Comparison of ENCODE assay signal across 26 cellular contexts in genomic region chr2:222782201-222782600, GRCh38.
DNase-seq lines count a peak whose midpoint lies in the region; ATAC-seq and TF ChIP-seq lines count a peak whose summit lies in the region.
"Had no signal": no experiment of that assay in that cellular context is flagged by ENCODE, and none has a peak within 500 bp of the region (broad histone marks: within the 10 kb centered on the region; RNA-seq: fewer than 3 reads in every experiment).

No MANE protein-coding gene starts in this region.

- no peak overlapping the region for H3K27ac ChIP-seq in trophoblast cell (ENCODE audit: low read depth, low read length)
- no peak overlapping the region for H3K27ac ChIP-seq in adrenal gland
- H3K27ac ChIP-seq: BLaER1 had no signal

- H3K36me3 ChIP-seq in trophoblast cell (ENCODE audit: control insufficient read depth in 1 of 2, insufficient read depth in 2 of 2, low read length in 2 of 2) (no peaks in the 10 kb centered on the region), adrenal gland (replicated peaks in 1 of 2) (no peaks in the 10 kb centered on the region)
- H3K36me3 ChIP-seq: BE2C, BLaER1 had no signal

- TF ChIP-seq CTCF in fibroblast of mammary gland (conservative IDR thresholded peaks at IDR 0.05; ENCODE audit: control insufficient read depth, insufficient read depth, low read depth, low read length) (no peak), adrenal gland (IDR thresholded peaks at IDR 0.05) (no peak)

- peak; percentile 32 for DNase-seq in LHCN-M2 (ENCODE audit: low read depth)
- peak; percentile 65 for DNase-seq in amniotic epithelial cell (ENCODE audit: low read depth)
- peak; percentile 14 for DNase-seq in fibroblast of mammary gland (ENCODE audit: low read depth)
- peak; percentile 48 to 96 for DNase-seq in trophoblast cell
- DNase-seq in stimulated activated naive CD8-positive, alpha-beta T cell treated with anti-CD3 and anti-CD28 coated beads, Interleukin-15, Interleukin-2, amounts not matched to agents 100 U/mL and 50 U/mL, for 24 hours = no peak
- DNase-seq in adrenal gland = no peak
- DNase-seq in activated naive CD8-positive, alpha-beta T cell treated with anti-CD3 and anti-CD28 coated beads, Interleukin-2, amount 50 U/mL, for 24 hours = no peak
- no peak for DNase-seq in NCI-H2227 treated with DMSO at 0.1 percent for 48 hours (lab: John Stamatoyannopoulos, UW)
- DNase-seq: 8988T; ACHN; BE2C; C1 segment of cervical spinal cord; CD4-positive, alpha-beta memory T cell; CD4-positive, CD25-positive, alpha-beta regulatory T cell; CD8-positive, alpha-beta memory T cell; COR-L47; DMS 273 treated with DMSO at 0.1 percent for 48 hours; DMS153; DMS53; DMS79; DND-41; EL; GDM1 had no signal

- intact Hi-C loops in adrenal gland (cut with DNase I) = no loop called here

- no peaks in the 10 kb centered on the region for H3K4me1 Mint-ChIP-seq in activated naive CD8-positive, alpha-beta T cell treated with anti-CD3 and anti-CD28 coated beads, Interleukin-2, amount 50 U/mL, for 24 hours
- H3K4me1 Mint-ChIP-seq: CD4-positive, alpha-beta memory T cell; CD4-positive, CD25-positive, alpha-beta regulatory T cell; CD8-positive, alpha-beta memory T cell had no signal

- peaks cover 4% of the 10 kb centered on the region for H3K79me1 ChIP-seq in trophoblast cell (ENCODE audit: low read length)

- no peak overlapping the region for H3K4me2 ChIP-seq in trophoblast cell (ENCODE audit: low read length)
- H3K4me2 ChIP-seq: BLaER1 had no signal

- no peaks in the 10 kb centered on the region for H3K9me3 Mint-ChIP-seq in activated naive CD8-positive, alpha-beta T cell treated with anti-CD3 and anti-CD28 coated beads, Interleukin-2, amount 50 U/mL, for 24 hours
- H3K9me3 Mint-ChIP-seq: CD8-positive, alpha-beta memory T cell had no signal

- H2AK5ac ChIP-seq in trophoblast cell (ENCODE audit: low read length) = no peak overlapping the region

- H3K4me3 ChIP-seq in fibroblast of mammary gland (ENCODE audit: control insufficient read depth, low read depth, low read length) = no peak overlapping the region
- no peak overlapping the region for H3K4me3 ChIP-seq in trophoblast cell (ENCODE audit: low read depth, low read length)
- H3K4me3 ChIP-seq in adrenal gland = no peak overlapping the region
- H3K4me3 ChIP-seq: BLaER1, GM12878 had no signal

- no peak overlapping the region for H3K23ac ChIP-seq in trophoblast cell (ENCODE audit: low read length)

- H2BK5ac ChIP-seq in trophoblast cell (ENCODE audit: low read depth, low read length, poor library complexity) = no peak overlapping the region

- no peak overlapping the region for H2BK12ac ChIP-seq in trophoblast cell (ENCODE audit: low read length)

- H2BK120ac ChIP-seq in trophoblast cell (ENCODE audit: insufficient read depth, low read length, poor library complexity) = no peak overlapping the region

- H3K27me3 Mint-ChIP-seq in activated naive CD8-positive, alpha-beta T cell treated with anti-CD3 and anti-CD28 coated beads, Interleukin-2, amount 50 U/mL, for 24 hours = no peaks in the 10 kb centered on the region
- H3K27me3 Mint-ChIP-seq: CD4-positive, CD25-positive, alpha-beta regulatory T cell had no signal

- H3K4me3 Mint-ChIP-seq in activated naive CD8-positive, alpha-beta T cell treated with anti-CD3 and anti-CD28 coated beads, Interleukin-2, amount 50 U/mL, for 24 hours = no peak overlapping the region
- H3K4me3 Mint-ChIP-seq: CD14-positive monocyte; CD4-positive, alpha-beta memory T cell; CD4-positive, CD25-positive, alpha-beta regulatory T cell; CD8-positive, alpha-beta memory T cell had no signal

- H3K27me3 ChIP-seq in trophoblast cell (ENCODE audit: insufficient read depth, low read length) = no peaks in the 10 kb centered on the region
- no peaks in the 10 kb centered on the region for H3K27me3 ChIP-seq in adrenal gland
- H3K27me3 ChIP-seq: BE2C, BLaER1 had no signal

- no CpG with 5 or more reads among the region's 3 CpGs for WGBS in trophoblast cell (ENCODE audit: extremely low coverage, insufficient coverage, insufficient read length)
- 90 to 94% (median 93%) methylated on average over 3 of the region's 3 CpGs for WGBS in adrenal gland, 4 donors

- TF ChIP-seq POLR2A in adrenal gland (IDR thresholded peaks at IDR 0.05) = no peak

- H3K4ac ChIP-seq in trophoblast cell (ENCODE audit: low read depth, low read length) = no peak overlapping the region

- no peak overlapping the region for H3K18ac ChIP-seq in trophoblast cell (ENCODE audit: low read length)

- H3K9ac ChIP-seq in trophoblast cell (ENCODE audit: low read length) = no peak overlapping the region
- H3K9ac ChIP-seq: BLaER1 had no signal

- ATAC-seq in stimulated activated naive CD8-positive, alpha-beta T cell treated with anti-CD3 and anti-CD28 coated beads, Interleukin-15, Interleukin-2, amounts not matched to agents 100 U/mL and 50 U/mL, for 24 hours = no peak
- ATAC-seq in activated naive CD8-positive, alpha-beta T cell treated with anti-CD3 and anti-CD28 coated beads, Interleukin-2, amount 50 U/mL, for 24 hours = no peak
- ATAC-seq: GM12878 had no signal

- H4K8ac ChIP-seq in trophoblast cell (ENCODE audit: low read depth, low read length) = no peak overlapping the region

- H3K27ac Mint-ChIP-seq in activated naive CD8-positive, alpha-beta T cell treated with anti-CD3 and anti-CD28 coated beads, Interleukin-2, amount 50 U/mL, for 24 hours = no peak overlapping the region
- H3K27ac Mint-ChIP-seq: CD4-positive, alpha-beta memory T cell; CD4-positive, CD25-positive, alpha-beta regulatory T cell; CD8-positive, alpha-beta memory T cell had no signal

- H4K91ac ChIP-seq in trophoblast cell (ENCODE audit: low read depth, low read length) = no peak overlapping the region

- H3K79me2 ChIP-seq in trophoblast cell (ENCODE audit: control insufficient read depth, insufficient read depth, low read length, poor library complexity) = no peaks in the 10 kb centered on the region

- H3K14ac ChIP-seq in trophoblast cell (ENCODE audit: low read length) = no peak overlapping the region

- H3K9me3 ChIP-seq in trophoblast cell (ENCODE audit: insufficient read depth, low read depth, low read length) (no peaks in the 10 kb centered on the region), adrenal gland (replicated peaks in 1 of 3) (no peaks in the 10 kb centered on the region)
- H3K9me3 ChIP-seq: BE2C, BLaER1 had no signal

- H4K12ac ChIP-seq in trophoblast cell (ENCODE audit: low read depth, low read length) = no peak overlapping the region

- H3K4me1 ChIP-seq in trophoblast cell (ENCODE audit: control insufficient read depth in 1 of 2, insufficient read depth in 2 of 2, low read length in 2 of 2) = peaks cover 0 to 2% of the 10 kb centered on the region in 2 experiments
- H3K4me1 ChIP-seq in adrenal gland (replicated peaks in 1 of 2) = no peaks in the 10 kb centered on the region
- H3K4me1 ChIP-seq: BE2C, BLaER1 had no signal

- no peaks in the 10 kb centered on the region for H3K36me3 Mint-ChIP-seq in activated naive CD8-positive, alpha-beta T cell treated with anti-CD3 and anti-CD28 coated beads, Interleukin-2, amount 50 U/mL, for 24 hours (ENCODE audit: low read depth)
- H3K36me3 Mint-ChIP-seq: CD14-positive monocyte; CD4-positive, alpha-beta memory T cell; CD4-positive, CD25-positive, alpha-beta regulatory T cell; CD8-positive, alpha-beta memory T cell had no signal

- H2AFZ ChIP-seq in trophoblast cell (ENCODE audit: insufficient read depth, low read length, poor library complexity) = no peak overlapping the region

Comparison
In these comparisons a context has a peak if more than half of its experiments do, and no peak if none do; other contexts are left out.
1. DNase-seq: peak in LHCN-M2 (single experiment), amniotic epithelial cell (single experiment), fibroblast of mammary gland (single experiment) and trophoblast cell (2 of 2); none in stimulated activated naive CD8-positive, alpha-beta T cell treated with anti-CD3 and anti-CD28 coated beads, Interleukin-15, Interleukin-2, amounts not matched to agents 100 U/mL and 50 U/mL, for 24 hours (single experiment), adrenal gland (0 of 7), activated naive CD8-positive, alpha-beta T cell treated with anti-CD3 and anti-CD28 coated beads, Interleukin-2, amount 50 U/mL, for 24 hours (single experiment) and NCI-H2227 treated with DMSO at 0.1 percent for 48 hours (single experiment).